13 cellular contexts compared by ENCODE assay signal in the genomic region with DNA sequence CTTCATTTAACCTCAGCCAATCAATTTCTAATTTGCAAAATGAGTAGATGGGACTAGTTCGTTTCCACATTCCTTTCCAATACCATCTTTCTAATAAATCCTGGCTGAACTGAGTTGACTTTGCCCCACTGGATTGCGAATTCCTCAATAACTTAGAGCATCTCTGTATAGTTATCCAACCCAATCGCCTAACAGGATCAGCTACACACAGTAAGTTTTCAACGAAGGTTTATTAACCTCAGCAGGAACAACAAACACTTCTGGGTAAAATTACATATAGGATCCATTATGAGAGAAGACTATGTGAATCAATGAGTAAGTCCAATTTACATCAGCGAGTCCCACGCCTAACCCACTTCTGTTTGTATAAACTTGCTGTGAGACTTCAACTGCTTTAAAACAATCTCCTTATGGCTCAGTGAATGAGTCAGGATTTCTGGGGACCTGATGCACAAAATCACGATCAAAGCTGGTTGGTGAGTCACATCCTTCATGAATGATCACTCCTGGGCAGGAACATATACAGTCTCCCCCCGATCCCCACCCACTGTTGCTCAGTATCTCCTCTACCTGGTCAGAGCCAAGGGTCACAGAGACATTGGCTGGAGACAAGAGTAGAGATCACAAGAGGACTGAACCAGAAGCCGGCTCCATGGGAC.
A peak's percentile ranks its signal among the peaks of the same experiment; 100 is the strongest.
DNase-seq lines count a peak whose midpoint lies in the region; TF ChIP-seq lines count a peak whose summit lies in the region.
"Had no signal": no experiment of that assay in that cellular context is flagged by ENCODE, and none has a peak within 500 bp of the region (broad histone marks: within the 10 kb centered on the region; RNA-seq: fewer than 3 reads in every experiment).

No MANE protein-coding gene starts in this region.

- no peaks in the 10 kb centered on the region for H3K36me3 Mint-ChIP-seq in activated T-cell treated with anti-CD3 and anti-CD28 coated beads, Interleukin-2, amount 50 U/mL, for 24 hours (ENCODE audit: low read depth)
- H3K36me3 Mint-ChIP-seq: natural killer cell treated with Interleukin-12 subunit alpha and Interleukin-12 subunit beta and Interleukin-15 and Interleukin-18, amount 100 ng/mL, for 72 hours had no signal

- no peak for TF ChIP-seq CTCF in GM13977 (IDR thresholded peaks at IDR 0.05; ENCODE audit: extremely low read depth, insufficient read depth, missing control alignments)

- in situ Hi-C loops in GM13977 (cut with MboI; ENCODE audit: low pct_unique_long_range_greater_than_20kb, low sequenced_read_pairs, unreplicated experiment): no loop called here

- H3K27me3 Mint-ChIP-seq in activated T-cell treated with anti-CD3 and anti-CD28 coated beads, Interleukin-2, amount 50 U/mL, for 24 hours: peaks cover 16% of the 10 kb centered on the region

- no peaks in the 10 kb centered on the region for H3K9me3 Mint-ChIP-seq in activated T-cell treated with anti-CD3 and anti-CD28 coated beads, Interleukin-2, amount 50 U/mL, for 24 hours

- DNase-seq in 8988T (peak; percentile 25), COLO829 (ENCODE audit: low spot score) (peak; percentile 20), kidney tubule cell (ENCODE audit: low spot score) (peak; percentile 89), GM13977 (ENCODE audit: low spot score) (no peak), DMS79 (lab: John Stamatoyannopoulos, UW) (no peak), cerebellar nuclear complex (lab: John Stamatoyannopoulos, UW) (no peak), GDM1 (lab: John Stamatoyannopoulos, UW) (no peak)
- DNase-seq in activated T-cell treated with anti-CD3 and anti-CD28 coated beads, Interleukin-2, amount 50 U/mL, for 24 hours: no peak
- DNase-seq: CD8-positive, alpha-beta memory T cell; GOT3; NCI-H187 treated with DMSO at 0.1 percent for 48 hours; SW 1271 had no signal

- no peak overlapping the region for H3K4me3 Mint-ChIP-seq in activated T-cell treated with anti-CD3 and anti-CD28 coated beads, Interleukin-2, amount 50 U/mL, for 24 hours
- H3K4me3 Mint-ChIP-seq: CD8-positive, alpha-beta memory T cell; natural killer cell treated with Interleukin-12 subunit alpha and Interleukin-12 subunit beta and Interleukin-15 and Interleukin-18, amount 100 ng/mL, for 72 hours had no signal

- peak overlapping the region; percentile 65 for H3K27ac Mint-ChIP-seq in activated T-cell treated with anti-CD3 and anti-CD28 coated beads, Interleukin-2, amount 50 U/mL, for 24 hours
- H3K27ac Mint-ChIP-seq: CD8-positive, alpha-beta memory T cell; natural killer cell treated with Interleukin-12 subunit alpha and Interleukin-12 subunit beta and Interleukin-15 and Interleukin-18, amount 100 ng/mL, for 72 hours had no signal

- H3K4me1 Mint-ChIP-seq in activated T-cell treated with anti-CD3 and anti-CD28 coated beads, Interleukin-2, amount 50 U/mL, for 24 hours (ENCODE audit: low read depth): peaks cover 35% of the 10 kb centered on the region
- H3K4me1 Mint-ChIP-seq: CD8-positive, alpha-beta memory T cell had no signal

Comparison
In these comparisons a context has a peak if more than half of its experiments do, and no peak if none do; other contexts are left out.
1. DNase-seq: peak in 8988T (single experiment), COLO829 (single experiment) and kidney tubule cell (single experiment); none in activated T-cell treated with anti-CD3 and anti-CD28 coated beads, Interleukin-2, amount 50 U/mL, for 24 hours (single experiment), GM13977 (single experiment), DMS79 (single experiment), cerebellar nuclear complex (0 of 2) and GDM1 (single experiment).